Comparison of ENCODE assay signal across 2 cellular contexts in the genomic region with DNA sequence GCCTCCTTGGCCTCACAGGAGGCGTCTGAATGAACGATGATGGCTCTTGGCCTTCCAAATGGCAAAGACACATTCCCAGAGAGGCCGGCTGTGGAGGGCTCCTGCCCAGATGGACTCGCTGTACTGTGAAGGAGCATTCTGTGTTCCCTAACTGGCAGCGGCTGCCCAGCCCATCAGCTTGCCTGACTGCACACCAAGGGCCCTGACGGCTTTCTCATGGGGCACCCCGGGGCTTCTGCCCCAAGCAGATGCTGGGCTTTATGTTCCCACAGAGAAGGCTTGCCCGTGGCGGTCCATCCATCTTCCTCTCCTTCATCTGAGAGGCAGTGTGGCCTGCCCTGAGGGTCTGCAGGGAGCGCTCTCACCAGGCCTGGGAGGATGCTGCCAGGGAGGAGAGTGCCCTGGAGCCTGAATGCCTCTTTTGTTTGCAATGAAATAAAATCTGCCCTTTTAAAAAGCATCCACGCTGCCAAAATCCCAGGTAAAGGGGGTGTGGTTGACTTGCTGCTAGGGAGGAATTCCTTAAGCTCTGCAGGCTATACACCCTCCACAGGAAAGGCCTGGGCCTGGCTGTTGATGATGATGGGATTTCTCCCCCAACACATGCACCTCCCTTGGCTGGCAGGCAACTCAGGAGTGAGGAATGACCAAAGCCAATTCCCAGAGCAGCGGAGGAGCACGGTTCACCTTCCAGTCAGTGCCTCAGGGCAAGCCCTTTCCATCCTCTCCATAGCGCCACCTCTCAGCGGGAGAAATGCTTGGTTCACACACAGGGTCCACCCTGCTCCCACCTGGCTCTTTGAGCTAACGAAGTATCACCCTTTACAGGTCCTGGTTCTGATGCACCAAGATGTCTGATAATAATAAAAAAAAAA.
TF ChIP-seq lines count a peak whose summit lies in the region.

No MANE protein-coding gene starts in this region.

TF ChIP-seq in Ishikawa, 13 proteins besides CTCF, POLR2A, EP300 and RAD21:
- TF ChIP-seq, protein P1, sequence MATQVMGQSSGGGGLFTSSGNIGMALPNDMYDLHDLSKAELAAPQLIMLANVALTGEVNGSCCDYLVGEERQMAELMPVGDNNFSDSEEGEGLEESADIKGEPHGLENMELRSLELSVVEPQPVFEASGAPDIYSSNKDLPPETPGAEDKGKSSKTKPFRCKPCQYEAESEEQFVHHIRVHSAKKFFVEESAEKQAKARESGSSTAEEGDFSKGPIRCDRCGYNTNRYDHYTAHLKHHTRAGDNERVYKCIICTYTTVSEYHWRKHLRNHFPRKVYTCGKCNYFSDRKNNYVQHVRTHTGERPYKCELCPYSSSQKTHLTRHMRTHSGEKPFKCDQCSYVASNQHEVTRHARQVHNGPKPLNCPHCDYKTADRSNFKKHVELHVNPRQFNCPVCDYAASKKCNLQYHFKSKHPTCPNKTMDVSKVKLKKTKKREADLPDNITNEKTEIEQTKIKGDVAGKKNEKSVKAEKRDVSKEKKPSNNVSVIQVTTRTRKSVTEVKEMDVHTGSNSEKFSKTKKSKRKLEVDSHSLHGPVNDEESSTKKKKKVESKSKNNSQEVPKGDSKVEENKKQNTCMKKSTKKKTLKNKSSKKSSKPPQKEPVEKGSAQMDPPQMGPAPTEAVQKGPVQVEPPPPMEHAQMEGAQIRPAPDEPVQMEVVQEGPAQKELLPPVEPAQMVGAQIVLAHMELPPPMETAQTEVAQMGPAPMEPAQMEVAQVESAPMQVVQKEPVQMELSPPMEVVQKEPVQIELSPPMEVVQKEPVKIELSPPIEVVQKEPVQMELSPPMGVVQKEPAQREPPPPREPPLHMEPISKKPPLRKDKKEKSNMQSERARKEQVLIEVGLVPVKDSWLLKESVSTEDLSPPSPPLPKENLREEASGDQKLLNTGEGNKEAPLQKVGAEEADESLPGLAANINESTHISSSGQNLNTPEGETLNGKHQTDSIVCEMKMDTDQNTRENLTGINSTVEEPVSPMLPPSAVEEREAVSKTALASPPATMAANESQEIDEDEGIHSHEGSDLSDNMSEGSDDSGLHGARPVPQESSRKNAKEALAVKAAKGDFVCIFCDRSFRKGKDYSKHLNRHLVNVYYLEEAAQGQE (IDR thresholded peaks at IDR 0.05; ENCODE audit: low read depth) = no peak
- TF ChIP-seq ZBTB7A (IDR thresholded peaks at IDR 0.05; ENCODE audit: low read depth) (no peak), TCF12 (IDR thresholded peaks at IDR 0.05; ENCODE audit: low read depth) (0 out of 2 replicates have a peak, but pooled peaks have one; percentile 44)

TF ChIP-seq in H1, 55 proteins besides CTCF, POLR2A, EP300 and RAD21:
- TF ChIP-seq TAF7 (optimal IDR thresholded peaks at IDR 0.05; ENCODE audit: borderline replicate concordance, low read depth, low read length) (no peak), RNF2 (IDR thresholded peaks at IDR 0.05; ENCODE audit: borderline replicate concordance, low read depth, low read length, missing control alignments, poor library complexity, severe bottlenecking) (no peak), SRF (IDR thresholded peaks at IDR 0.05; ENCODE audit: low read depth, low read length) (no peak), SAP30 (IDR thresholded peaks at IDR 0.05; ENCODE audit: insufficient read depth, insufficient replicate concordance, low read length) (no peak)
- TF ChIP-seq, protein P2, sequence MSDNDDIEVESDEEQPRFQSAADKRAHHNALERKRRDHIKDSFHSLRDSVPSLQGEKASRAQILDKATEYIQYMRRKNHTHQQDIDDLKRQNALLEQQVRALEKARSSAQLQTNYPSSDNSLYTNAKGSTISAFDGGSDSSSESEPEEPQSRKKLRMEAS (IDR thresholded peaks at IDR 0.05) = peak; percentile 32
TF ChIP-seq in H1: peak in this region for 1.
